In genomic region chr13:106714271-106714670, GRCh38 we compare ENCODE assay signal across 19 cellular contexts.
"Had no signal": no experiment of that assay in that cellular context is flagged by ENCODE, and none has a peak within 500 bp of the region (broad histone marks: within the 10 kb centered on the region; RNA-seq: fewer than 3 reads in every experiment).

No MANE protein-coding gene starts in this region.

- H3K27me3 ChIP-seq: neutrophil, testis, upper lobe of right lung had no signal

- H3K4me1 ChIP-seq: testis had no signal

- H3K36me3 ChIP-seq: neutrophil, upper lobe of right lung had no signal

- H3K27ac ChIP-seq: epithelial cell of prostate, neutrophil, SK-N-MC, testis, upper lobe of right lung had no signal

- H3K4me3 ChIP-seq: lung, mucosa of descending colon, SK-N-MC, testis, upper lobe of right lung had no signal

- DNase-seq: activated CD4-positive, alpha-beta T cell treated with anti-CD3 and anti-CD28 coated beads, Interleukin-2, amount 50 U/mL, for 1 hour; activated naive CD8-positive, alpha-beta T cell treated with anti-CD3 and anti-CD28 coated beads for 36 hours; cortex of kidney; effector CD4-positive, alpha-beta T cell; glutamatergic neuron; mucosa of descending colon; naive thymus-derived CD4-positive, alpha-beta T cell; posterior cingulate gyrus; small intestine; stimulated activated naive CD8-positive, alpha-beta T cell treated with anti-CD3 and anti-CD28 coated beads, Interleukin-15, Interleukin-2, amounts not matched to agents 100 U/mL and 50 U/mL, for 24 hours; T-cell; T-helper 9 cell; testis; upper lobe of right lung had no signal

- H3K9me3 ChIP-seq: mucosa of descending colon, neutrophil, testis, upper lobe of right lung had no signal

- ATAC-seq: activated CD4-positive, CD25-positive, alpha-beta regulatory T cell treated with anti-CD3 and anti-CD28 coated beads, Interleukin-2, amount 50 U/mL, for 24 hours; mucosa of descending colon; naive thymus-derived CD4-positive, alpha-beta T cell; stimulated activated naive CD8-positive, alpha-beta T cell treated with anti-CD3 and anti-CD28 coated beads, Interleukin-15, Interleukin-2, amounts not matched to agents 100 U/mL and 50 U/mL, for 24 hours; T-cell; upper lobe of right lung had no signal
